Comparison of ENCODE assay signal across 17 cellular contexts in genomic region chr4:183499797-183500196, GRCh38.
"Had no signal": no experiment of that assay in that cellular context is flagged by ENCODE, and none has a peak within 500 bp of the region (broad histone marks: within the 10 kb centered on the region; RNA-seq: fewer than 3 reads in every experiment).

No MANE protein-coding gene starts in this region.

- H3K4me2 ChIP-seq: hepatocyte, neural progenitor cell, smooth muscle cell had no signal

- H3K27ac ChIP-seq: colonic mucosa, esophagus squamous epithelium, hepatocyte, neural progenitor cell, right lobe of liver, transverse colon, vagina had no signal

- H3K36me3 ChIP-seq: colonic mucosa, neural progenitor cell, right lobe of liver, transverse colon, vagina had no signal

- DNase-seq: activated B cell treated with CpG ODN at 0.5 μM for 24 hours; activated CD4-positive, alpha-beta T cell treated with anti-CD3 and anti-CD28 coated beads for 48 hours; activated effector memory CD4-positive, alpha-beta T cell treated with anti-CD3 and anti-CD28 coated beads, Interleukin-2, amount 50 U/mL, for 16 hours; activated T-cell treated with anti-CD3 and anti-CD28 coated beads, Interleukin-2, amount 50 U/mL, for 4 hours; central memory CD4-positive, alpha-beta T cell; effector CD4-positive, alpha-beta T cell; esophagus squamous epithelium; right lobe of liver; stimulated activated naive CD8-positive, alpha-beta T cell treated with anti-CD3 and anti-CD28 coated beads, Interleukin-15, Interleukin-2, amounts not matched to agents 100 U/mL and 50 U/mL, for 24 hours; transverse colon had no signal

- H3K4me3 ChIP-seq: colonic mucosa, esophagus squamous epithelium, hepatocyte, neural progenitor cell, right lobe of liver, smooth muscle cell, transverse colon, vagina had no signal

- ATAC-seq: activated CD8-positive, alpha-beta T cell treated with anti-CD3 and anti-CD28 coated beads for 36 hours; activated T-cell treated with anti-CD3 and anti-CD28 coated beads, Interleukin-2, amount 50 U/mL, for 4 hours; left lobe of liver; stimulated activated naive CD8-positive, alpha-beta T cell treated with anti-CD3 and anti-CD28 coated beads, Interleukin-15, Interleukin-2, amounts not matched to agents 100 U/mL and 50 U/mL, for 24 hours had no signal

- H3K9ac ChIP-seq: neural progenitor cell had no signal

- H3K4me1 ChIP-seq: colonic mucosa had no signal

- H3K9me3 ChIP-seq: colonic mucosa, esophagus squamous epithelium, right lobe of liver, transverse colon, vagina had no signal

- H3K27me3 ChIP-seq: colonic mucosa, esophagus squamous epithelium, hepatocyte, neural progenitor cell, right lobe of liver, transverse colon, vagina had no signal

- H2AFZ ChIP-seq: hepatocyte, neural progenitor cell had no signal
